ENCODE assay signal across 33 cellular contexts in genomic region chr20:56793916-56794315, GRCh38.
"Had no signal": no experiment of that assay in that cellular context is flagged by ENCODE, and none has a peak within 500 bp of the region (broad histone marks: within the 10 kb centered on the region; RNA-seq: fewer than 3 reads in every experiment).

No MANE protein-coding gene starts in this region.

- H3K27ac ChIP-seq: brain microvascular endothelial cell, VCaP had no signal

- DNase-seq: activated B cell treated with CpG ODN at 0.5 μM for 24 hours; activated CD4-positive, alpha-beta memory T cell treated with anti-CD3 and anti-CD28 coated beads, Interleukin-2, amount 10 ng/mL, durations not matched to agents 7 days and 5 days; activated CD4-positive, alpha-beta T cell treated with anti-CD3 and anti-CD28 coated beads for 1 hour; activated CD4-positive, alpha-beta T cell treated with anti-CD3 and anti-CD28 coated beads for 48 hours; activated CD8-positive, alpha-beta memory T cell treated with anti-CD3 and anti-CD28 coated beads for 24 hours; activated CD8-positive, alpha-beta memory T cell treated with anti-CD3 and anti-CD28 coated beads, Interleukin-2, amount 10 ng/mL, durations not matched to agents 7 days and 5 days; activated CD8-positive, alpha-beta memory T cell treated with anti-CD3 and anti-CD28 coated beads, Interleukin-2, amount 50 U/mL, for 48 hours; activated effector memory CD4-positive, alpha-beta T cell treated with anti-CD3 and anti-CD28 coated beads, Interleukin-2, amount 50 U/mL, for 16 hours; activated naive CD4-positive, alpha-beta T cell; activated naive CD4-positive, alpha-beta T cell treated with anti-CD3 and anti-CD28 coated beads, Interleukin-2, amount 50 U/mL, for 16 hours; activated naive CD8-positive, alpha-beta T cell treated with anti-CD3 and anti-CD28 coated beads for 36 hours; activated T-cell treated with anti-CD3 and anti-CD28 coated beads, Interleukin-2, amount 50 U/mL, for 48 hours; amniotic stem cell; aorta; brain microvascular endothelial cell; NCI-H1105; NCI-H1417 treated with DMSO at 0.1 percent for 48 hours; NCI-H1694; NCI-H1930; NCI-H2081 treated with DMSO at 0.1 percent for 48 hours; NCI-H226; NCI-H446 treated with DMSO at 0.1 percent for 48 hours; NCI-H524; RPMI8226; SIG-M5; SW 1271; T-helper 1 cell; T-helper 2 cell; T-helper 9 cell had no signal

- ATAC-seq: activated CD8-positive, alpha-beta memory T cell treated with anti-CD3 and anti-CD28 coated beads, Interleukin-2, amount 10 ng/mL, durations not matched to agents 7 days and 5 days; Panc1; Right ventricle myocardium inferior; SK-N-SH treated with all-trans-retinoic acid at 6 μM for 48 hours had no signal

- H3K27me3 ChIP-seq: brain microvascular endothelial cell had no signal

- H3K36me3 ChIP-seq: brain microvascular endothelial cell had no signal
